ENCODE assay signal across 1 cellular context in genomic region chr10:89332718-89333281, GRCh38.
TF ChIP-seq lines count a peak whose summit lies in the region.

No MANE protein-coding gene starts in this region.

TF ChIP-seq in GM12878, 131 proteins besides CTCF, POLR2A, EP300 and RAD21 (continued from another document and continues in another):
- TF ChIP-seq NFYA (IDR thresholded peaks at IDR 0.05; ENCODE audit: borderline replicate concordance, low read depth, low read length) (no peak), CBX3 (IDR thresholded peaks at IDR 0.05; ENCODE audit: borderline replicate concordance, low read depth) (no peak), USF1 (IDR thresholded peaks at IDR 0.05; ENCODE audit: borderline replicate concordance, extremely low read length, insufficient read depth, low read depth, low read length) (peak; percentile 51), ATF3 (IDR thresholded peaks at IDR 0.05; ENCODE audit: borderline replicate concordance, extremely low read depth, low read depth, low read length) (peak; percentile 25; the same call in 1 of the 2 replicates), E4F1 (IDR thresholded peaks at IDR 0.05; ENCODE audit: borderline replicate concordance, partially characterized antibody) (no peak), E2F4 (IDR thresholded peaks at IDR 0.05; ENCODE audit: low read depth, low read length) (no peak), BCLAF1 (IDR thresholded peaks at IDR 0.05) (no peak), NR2F1 (conservative IDR thresholded peaks at IDR 0.05) (0 out of 2 replicates have a peak, but pooled peaks have one; percentile 22), ZSCAN29 (IDR thresholded peaks at IDR 0.05) (no peak), RCOR1 (conservative IDR thresholded peaks at IDR 0.05; ENCODE audit: low read depth, low read length) (no peak), NKRF (conservative IDR thresholded peaks at IDR 0.05) (no peak), TCF3 (IDR thresholded peaks at IDR 0.05; ENCODE audit: borderline replicate concordance, insufficient read depth, low read depth, low read length) (no peak), CHD2 (IDR thresholded peaks at IDR 0.05; ENCODE audit: borderline replicate concordance, low read depth, low read length) (no peak), E2F8 (IDR thresholded peaks at IDR 0.05; ENCODE audit: low read depth, partially characterized antibody) (no peak), EZH2 (IDR thresholded peaks at IDR 0.05; ENCODE audit: borderline replicate concordance, control insufficient read depth, low read depth, low read length) (no peak), MTA2 (IDR thresholded peaks at IDR 0.05; ENCODE audit: low read depth) (no peak), TAF1 (IDR thresholded peaks at IDR 0.05; ENCODE audit: borderline replicate concordance, low read depth, low read length) (peak; percentile 43; the same call in 1 of the 2 replicates), ATF2 (IDR thresholded peaks at IDR 0.05; ENCODE audit: low read length) (0 out of 2 replicates have a peak, but pooled peaks have one; percentile 10), BHLHE40 (IDR thresholded peaks at IDR 0.05; ENCODE audit: borderline replicate concordance in 1 of 2, low read depth in 2 of 2, low read length in 1 of 2) (peak; percentile 41 to 82; a peak in 3 of 4 replicates), TBL1XR1 (IDR thresholded peaks at IDR 0.05; ENCODE audit: low read depth, low read length) (peak; percentile 43), ZNF384 (IDR thresholded peaks at IDR 0.05; ENCODE audit: borderline replicate concordance, low read depth, low read length) (no peak), PRDM15 (CRISPR knock-in tag; IDR thresholded peaks at IDR 0.05) (no peak), POLR2AphosphoS2 (IDR thresholded peaks at IDR 0.05; ENCODE audit: low read depth, low read length) (0 out of 2 replicates have a peak, but pooled peaks have one; percentile 33), GABPA (IDR thresholded peaks at IDR 0.05; ENCODE audit: low read depth) (no peak), FOXK2 (IDR thresholded peaks at IDR 0.05) (no peak), STAT1 (conservative IDR thresholded peaks at IDR 0.05) (no peak), NR2C1 (IDR thresholded peaks at IDR 0.05) (no peak), SMC3 (IDR thresholded peaks at IDR 0.05; ENCODE audit: borderline replicate concordance, low read length) (no peak), ZNF592 (IDR thresholded peaks at IDR 0.05) (no peak)
